In the genomic region with DNA sequence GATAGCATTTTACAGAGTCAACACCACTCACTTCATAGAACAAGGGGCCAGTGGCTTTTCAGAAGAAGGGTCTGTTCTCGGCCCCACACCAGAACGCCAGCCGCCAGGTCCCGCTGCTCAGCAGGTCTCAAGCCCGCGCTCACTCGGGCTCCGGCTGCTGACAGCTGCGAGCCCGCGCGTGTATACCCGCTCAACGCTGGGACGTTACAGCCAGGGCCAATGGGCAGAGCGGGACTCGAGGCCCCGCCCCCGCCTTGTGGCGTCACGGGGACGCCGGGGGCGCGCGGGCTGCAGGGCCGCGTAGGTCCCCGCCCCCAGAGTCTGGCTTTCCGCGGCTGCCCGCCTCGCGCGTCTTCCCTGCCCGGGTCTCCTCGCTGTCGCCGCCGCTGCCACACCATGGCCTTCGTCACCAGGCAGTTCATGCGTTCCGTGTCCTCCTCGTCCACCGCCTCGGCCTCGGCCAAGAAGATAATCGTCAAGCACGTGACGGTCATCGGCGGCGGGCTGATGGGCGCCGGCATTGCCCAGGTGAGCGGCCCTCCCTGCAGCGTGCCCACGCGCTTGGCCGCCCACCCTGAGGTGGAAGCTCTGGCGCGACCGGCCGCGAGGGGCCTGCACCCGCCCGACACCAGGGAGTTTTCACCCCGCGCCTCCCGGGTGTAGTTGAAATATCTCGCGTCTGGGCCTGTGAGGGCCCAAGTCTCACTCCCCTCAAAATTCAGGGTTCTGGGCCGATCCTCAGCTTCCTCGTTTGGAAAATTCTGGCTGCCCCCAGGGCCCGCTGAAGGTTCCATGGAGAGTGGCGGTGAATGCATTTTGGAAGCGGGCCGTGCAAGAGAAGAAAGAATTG, we compare ENCODE assay signal across 8 cellular contexts. TPM values are rescaled to one million over a fixed set of nuclear protein-coding genes. Genes with fewer than 3 reads are reported as not detected.
DNase-seq lines count a peak whose midpoint lies in the region; ATAC-seq and TF ChIP-seq lines count a peak whose summit lies in the region.

A gene (plus strand): TSS at position 353 of the 850 bp plus-strand sequence. CDS start 44 bp downstream, at position 397.

- WGBS in spleen, 5 donors = 0 to 1% (median 0%) methylated on average over 28 to 78 of the region's 78 CpGs

- TF ChIP-seq POLR2A in GM18951 (IDR thresholded peaks at IDR 0.05; ENCODE audit: extremely low read depth, insufficient read depth, insufficient read length) = peak; percentile 88
- peak in 2 of 3 donors; percentile 45 to 89 for TF ChIP-seq POLR2A in spleen (IDR thresholded peaks at IDR 0.05)

- H3K4me3 ChIP-seq in spleen = peak within 1 kb of the TSS; percentile 69 to 92 (median 81)

- no peaks in the 10 kb centered on the region for H3K9me3 ChIP-seq in spleen

- DNase-seq in AG08396 (ENCODE audit: low spot score) = peak; percentile 98
- DNase-seq in NCI-H345 treated with DMSO at 0.1 percent for 48 hours (lab: John Stamatoyannopoulos, UW; ENCODE audit: unreplicated experiment) = peak; percentile 66
- DNase-seq in activated CD4-positive, CD25-positive, alpha-beta regulatory T cell (lab: John Stamatoyannopoulos, UW) = peak; percentile 85 to 94 (median 88)
- DNase-seq in caudate nucleus (lab: John Stamatoyannopoulos, UW) = peak; percentile 13 to 96 (median 90)
- DNase-seq in inferior parietal cortex (ENCODE audit: extremely low spot score) = peak; percentile 94
- DNase-seq in spleen = peak; percentile 99

- peak in 1 of 11 experiments; percentile 41 for TF ChIP-seq CTCF in spleen (IDR thresholded peaks at IDR 0.05 in 8 of 11, conservative IDR thresholded peaks at IDR 0.05 in 3 of 11)

- in situ Hi-C loops in GM18951 (cut with MboI; ENCODE audit: low sequenced_read_pairs, unreplicated experiment) = no loop called here

- H3K27me3 ChIP-seq in spleen (replicated peaks in 1 of 7) = no peaks in the 10 kb centered on the region

- H3K36me3 ChIP-seq in spleen = no peaks in the 10 kb centered on the region

- H3K27ac ChIP-seq in caudate nucleus (ENCODE audit: low read depth, low read length) (peak within 1 kb of the TSS; percentile 88), spleen (peak within 1 kb of the TSS; percentile 71 to 91 (median 86))

- ATAC-seq in HG03175 (IDR thresholded peaks at IDR 0.05; ENCODE audit: unreplicated experiment) = peak; percentile 98

- peaks cover 20 to 63% (median 48%) of the 10 kb centered on the region in 6 donors for H3K4me1 ChIP-seq in spleen

- intact Hi-C loops in spleen (cut with DNase I; ENCODE audit: low total_unique reads) = loop anchor here (5.0 kb wide), 1 partner anchor 57 kb away; a partner anchor contains a TSS

RNA-seq across cellular contexts. Expression of the gene that starts here (rescaled TPM):
- 10 to 100 TPM; 24.4 to 39.9 (median 27.6) TPM for total RNA-seq in spleen
- 10 to 100 TPM; 30.3 to 31.5 (median 31.3) TPM for polyA plus RNA-seq in spleen

Comparison
In these comparisons a context has a peak if more than half of its experiments do, and no peak if none do; other contexts are left out.
1. Peak in every context shown above with its lines: DNase-seq, ATAC-seq, H3K4me3 ChIP-seq and H3K27ac ChIP-seq.